Comparison of ENCODE assay signal across 1 cellular context in genomic region chr4:89753601-89754066, GRCh38.
TF ChIP-seq lines count a peak whose summit lies in the region.

No MANE protein-coding gene starts in this region.

TF ChIP-seq in HEK293, 187 proteins besides CTCF, POLR2A, EP300 and RAD21 (continued from another document):
- TF ChIP-seq ZBTB49 (tag by site-specific recombination; IDR thresholded peaks at IDR 0.05; ENCODE audit: low read depth) (no peak), ZBTB10 (tag by site-specific recombination; IDR thresholded peaks at IDR 0.05) (no peak), ZNF473 (tag by site-specific recombination; IDR thresholded peaks at IDR 0.05) (no peak), ZNF629 (tag by site-specific recombination; IDR thresholded peaks at IDR 0.05) (peak; percentile 92), SP3 (tag by site-specific recombination; IDR thresholded peaks at IDR 0.05) (peak; percentile 33; the same call in 1 of the 2 replicates), ZNF585B (tag by site-specific recombination; IDR thresholded peaks at IDR 0.05) (no peak), ZNF121 (tag by site-specific recombination; IDR thresholded peaks at IDR 0.05) (no peak), ZNF214 (tag by site-specific recombination; IDR thresholded peaks at IDR 0.05; ENCODE audit: borderline replicate concordance) (no peak), MZF1 (tag by site-specific recombination; IDR thresholded peaks at IDR 0.05; ENCODE audit: borderline replicate concordance) (no peak), ZNF23 (tag by site-specific recombination; IDR thresholded peaks at IDR 0.05; ENCODE audit: borderline replicate concordance) (no peak), ZNF394 (tag by site-specific recombination; IDR thresholded peaks at IDR 0.05; ENCODE audit: borderline replicate concordance) (peak; percentile 69), ZNF792 (tag by site-specific recombination; IDR thresholded peaks at IDR 0.05) (no peak), ZFP41 (tag by site-specific recombination; IDR thresholded peaks at IDR 0.05; ENCODE audit: borderline replicate concordance) (no peak), ZNF521 (tag by site-specific recombination; IDR thresholded peaks at IDR 0.05) (no peak), KLF7 (tag by site-specific recombination; IDR thresholded peaks at IDR 0.05; ENCODE audit: borderline replicate concordance) (no peak), ZBTB20 (tag by site-specific recombination; IDR thresholded peaks at IDR 0.05) (no peak), ZNF302 (tag by site-specific recombination; IDR thresholded peaks at IDR 0.05; ENCODE audit: low read depth) (no peak), ZNF776 (tag by site-specific recombination; IDR thresholded peaks at IDR 0.05; ENCODE audit: borderline replicate concordance) (no peak), ZNF692 (tag by site-specific recombination; IDR thresholded peaks at IDR 0.05) (peak; percentile 30; the same call in 1 of the 2 replicates), ZNF624 (tag by site-specific recombination; IDR thresholded peaks at IDR 0.05) (no peak), ZNF501 (tag by site-specific recombination; IDR thresholded peaks at IDR 0.05) (peak; percentile 76; the same call in 1 of the 2 replicates), ZNF558 (tag by site-specific recombination; IDR thresholded peaks at IDR 0.05) (peak; percentile 68; the same call in 1 of the 2 replicates), ZNF610 (tag by site-specific recombination; IDR thresholded peaks at IDR 0.05; ENCODE audit: borderline replicate concordance) (no peak), YY1 (tag by site-specific recombination; IDR thresholded peaks at IDR 0.05) (no peak), ZNF423 (tag by site-specific recombination; IDR thresholded peaks at IDR 0.05) (no peak), ZNF555 (tag by site-specific recombination; conservative IDR thresholded peaks at IDR 0.05) (no peak), SP2 (tag by site-specific recombination; IDR thresholded peaks at IDR 0.05) (0 out of 2 replicates have a peak, but pooled peaks have one; percentile 25)
- TF ChIP-seq, protein P1, sequence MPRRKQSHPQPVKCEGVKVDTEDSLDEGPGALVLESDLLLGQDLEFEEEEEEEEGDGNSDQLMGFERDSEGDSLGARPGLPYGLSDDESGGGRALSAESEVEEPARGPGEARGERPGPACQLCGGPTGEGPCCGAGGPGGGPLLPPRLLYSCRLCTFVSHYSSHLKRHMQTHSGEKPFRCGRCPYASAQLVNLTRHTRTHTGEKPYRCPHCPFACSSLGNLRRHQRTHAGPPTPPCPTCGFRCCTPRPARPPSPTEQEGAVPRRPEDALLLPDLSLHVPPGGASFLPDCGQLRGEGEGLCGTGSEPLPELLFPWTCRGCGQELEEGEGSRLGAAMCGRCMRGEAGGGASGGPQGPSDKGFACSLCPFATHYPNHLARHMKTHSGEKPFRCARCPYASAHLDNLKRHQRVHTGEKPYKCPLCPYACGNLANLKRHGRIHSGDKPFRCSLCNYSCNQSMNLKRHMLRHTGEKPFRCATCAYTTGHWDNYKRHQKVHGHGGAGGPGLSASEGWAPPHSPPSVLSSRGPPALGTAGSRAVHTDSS (tag by site-specific recombination; IDR thresholded peaks at IDR 0.05) = no peak
- TF ChIP-seq, protein P2, sequence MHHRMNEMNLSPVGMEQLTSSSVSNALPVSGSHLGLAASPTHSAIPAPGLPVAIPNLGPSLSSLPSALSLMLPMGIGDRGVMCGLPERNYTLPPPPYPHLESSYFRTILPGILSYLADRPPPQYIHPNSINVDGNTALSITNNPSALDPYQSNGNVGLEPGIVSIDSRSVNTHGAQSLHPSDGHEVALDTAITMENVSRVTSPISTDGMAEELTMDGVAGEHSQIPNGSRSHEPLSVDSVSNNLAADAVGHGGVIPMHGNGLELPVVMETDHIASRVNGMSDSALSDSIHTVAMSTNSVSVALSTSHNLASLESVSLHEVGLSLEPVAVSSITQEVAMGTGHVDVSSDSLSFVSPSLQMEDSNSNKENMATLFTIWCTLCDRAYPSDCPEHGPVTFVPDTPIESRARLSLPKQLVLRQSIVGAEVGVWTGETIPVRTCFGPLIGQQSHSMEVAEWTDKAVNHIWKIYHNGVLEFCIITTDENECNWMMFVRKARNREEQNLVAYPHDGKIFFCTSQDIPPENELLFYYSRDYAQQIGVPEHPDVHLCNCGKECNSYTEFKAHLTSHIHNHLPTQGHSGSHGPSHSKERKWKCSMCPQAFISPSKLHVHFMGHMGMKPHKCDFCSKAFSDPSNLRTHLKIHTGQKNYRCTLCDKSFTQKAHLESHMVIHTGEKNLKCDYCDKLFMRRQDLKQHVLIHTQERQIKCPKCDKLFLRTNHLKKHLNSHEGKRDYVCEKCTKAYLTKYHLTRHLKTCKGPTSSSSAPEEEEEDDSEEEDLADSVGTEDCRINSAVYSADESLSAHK (tag by site-specific recombination; IDR thresholded peaks at IDR 0.05) = no peak
- TF ChIP-seq, protein P3, sequence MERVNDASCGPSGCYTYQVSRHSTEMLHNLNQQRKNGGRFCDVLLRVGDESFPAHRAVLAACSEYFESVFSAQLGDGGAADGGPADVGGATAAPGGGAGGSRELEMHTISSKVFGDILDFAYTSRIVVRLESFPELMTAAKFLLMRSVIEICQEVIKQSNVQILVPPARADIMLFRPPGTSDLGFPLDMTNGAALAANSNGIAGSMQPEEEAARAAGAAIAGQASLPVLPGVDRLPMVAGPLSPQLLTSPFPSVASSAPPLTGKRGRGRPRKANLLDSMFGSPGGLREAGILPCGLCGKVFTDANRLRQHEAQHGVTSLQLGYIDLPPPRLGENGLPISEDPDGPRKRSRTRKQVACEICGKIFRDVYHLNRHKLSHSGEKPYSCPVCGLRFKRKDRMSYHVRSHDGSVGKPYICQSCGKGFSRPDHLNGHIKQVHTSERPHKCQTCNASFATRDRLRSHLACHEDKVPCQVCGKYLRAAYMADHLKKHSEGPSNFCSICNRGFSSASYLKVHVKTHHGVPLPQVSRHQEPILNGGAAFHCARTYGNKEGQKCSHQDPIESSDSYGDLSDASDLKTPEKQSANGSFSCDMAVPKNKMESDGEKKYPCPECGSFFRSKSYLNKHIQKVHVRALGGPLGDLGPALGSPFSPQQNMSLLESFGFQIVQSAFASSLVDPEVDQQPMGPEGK (tag by site-specific recombination; IDR thresholded peaks at IDR 0.05) = no peak
- TF ChIP-seq, protein P4, sequence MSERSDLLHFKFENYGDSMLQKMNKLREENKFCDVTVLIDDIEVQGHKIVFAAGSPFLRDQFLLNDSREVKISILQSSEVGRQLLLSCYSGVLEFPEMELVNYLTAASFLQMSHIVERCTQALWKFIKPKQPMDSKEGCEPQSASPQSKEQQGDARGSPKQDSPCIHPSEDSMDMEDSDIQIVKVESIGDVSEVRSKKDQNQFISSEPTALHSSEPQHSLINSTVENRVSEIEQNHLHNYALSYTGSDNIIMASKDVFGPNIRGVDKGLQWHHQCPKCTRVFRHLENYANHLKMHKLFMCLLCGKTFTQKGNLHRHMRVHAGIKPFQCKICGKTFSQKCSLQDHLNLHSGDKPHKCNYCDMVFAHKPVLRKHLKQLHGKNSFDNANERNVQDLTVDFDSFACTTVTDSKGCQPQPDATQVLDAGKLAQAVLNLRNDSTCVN (tag by site-specific recombination; optimal IDR thresholded peaks at IDR 0.05) = no peak
- TF ChIP-seq, protein P5, sequence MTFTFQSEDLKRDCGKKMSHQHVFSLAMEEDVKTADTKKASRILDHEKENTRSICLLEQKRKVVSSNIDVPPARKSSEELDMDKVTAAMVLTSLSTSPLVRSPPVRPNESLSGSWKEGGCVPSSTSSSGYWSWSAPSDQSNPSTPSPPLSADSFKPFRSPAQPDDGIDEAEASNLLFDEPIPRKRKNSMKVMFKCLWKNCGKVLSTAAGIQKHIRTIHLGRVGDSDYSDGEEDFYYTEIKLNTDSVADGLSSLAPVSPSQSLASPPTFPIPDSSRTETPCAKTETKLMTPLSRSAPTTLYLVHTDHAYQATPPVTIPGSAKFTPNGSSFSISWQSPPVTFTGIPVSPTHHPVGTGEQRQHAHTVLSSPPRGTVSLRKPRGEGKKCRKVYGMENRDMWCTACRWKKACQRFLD (tag by site-specific recombination; IDR thresholded peaks at IDR 0.05) = no peak
